ENCODE assay signal across 8 cellular contexts in the genomic region with DNA sequence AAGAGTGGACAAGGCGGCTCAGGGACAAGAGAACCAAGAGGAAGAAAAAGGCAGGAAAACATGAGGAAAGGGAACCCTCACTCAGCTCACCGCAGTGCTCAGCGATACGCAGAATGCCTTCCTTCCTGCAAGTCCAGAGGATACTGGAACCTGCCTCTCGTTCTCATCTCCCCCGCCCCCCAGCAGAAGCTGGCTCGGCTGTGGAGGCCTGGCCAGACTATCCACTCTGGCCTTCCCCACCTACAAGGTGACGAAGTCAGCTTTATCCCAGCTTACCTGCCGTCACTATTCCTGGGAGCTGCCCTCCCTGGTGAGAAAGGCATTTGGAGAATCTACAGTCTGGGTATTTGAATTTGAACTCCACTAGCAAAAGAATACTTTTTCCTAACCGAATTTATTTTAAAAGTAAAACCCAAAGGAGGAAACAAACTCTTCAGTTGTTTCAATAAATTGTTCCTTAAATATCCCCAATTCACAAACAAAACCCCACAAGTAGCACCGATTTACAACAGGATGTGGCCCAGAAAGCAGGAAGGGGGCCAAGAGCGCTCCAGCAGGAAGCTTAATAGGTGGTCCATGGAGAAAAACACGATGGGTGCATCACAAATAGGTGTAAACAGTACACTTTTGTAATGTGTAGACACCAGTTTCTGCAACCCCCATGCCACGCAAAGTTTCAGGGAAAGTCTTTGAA. TPM values are rescaled to one million over a fixed set of nuclear protein-coding genes. Genes with fewer than 3 reads are reported as not detected.
DNase-seq lines count a peak whose midpoint lies in the region; TF ChIP-seq lines count a peak whose summit lies in the region.

No MANE protein-coding gene starts in this region.

- H3K9me3 Mint-ChIP-seq in chondrocyte (ENCODE audit: low read depth) = no peaks in the 10 kb centered on the region

- peak overlapping the region; percentile 93 for H3K27ac Mint-ChIP-seq in chondrocyte (ENCODE audit: unreplicated experiment)

- H3K4me3 ChIP-seq in HUES48 (ENCODE audit: low read depth, low read length) (peak overlapping the region; percentile 93), mesenchymal stem cell (ENCODE audit: insufficient read depth in 1 of 2, low read depth in 1 of 2, low read length in 2 of 2) (peak overlapping the region in 1 of 2 experiments; percentile 83)

- H3K36me3 Mint-ChIP-seq in chondrocyte (ENCODE audit: low read depth) = no peaks in the 10 kb centered on the region

- peak overlapping the region in 1 of 2 experiments; percentile 95 for H3K4ac ChIP-seq in mesenchymal stem cell (ENCODE audit: low read depth in 1 of 2, low read length in 2 of 2)

- H2AK5ac ChIP-seq in mesenchymal stem cell (ENCODE audit: low read length, severe bottlenecking) = peak overlapping the region; percentile 80

- no peak overlapping the region for H3K14ac ChIP-seq in mesenchymal stem cell (ENCODE audit: low read length in 2 of 2)

- H2AFZ ChIP-seq in mesenchymal stem cell (ENCODE audit: low read depth, low read length) = no peak overlapping the region

- peak overlapping the region; percentile 77 for H4K8ac ChIP-seq in mesenchymal stem cell (ENCODE audit: low read length)

- H3K4me1 ChIP-seq in HUES48 (ENCODE audit: control insufficient read depth, insufficient read depth, low read length) = peaks cover 50% of the 10 kb centered on the region
- peaks cover 24% of the 10 kb centered on the region for H3K4me1 ChIP-seq in mesenchymal stem cell (ENCODE audit: control insufficient read depth, insufficient read depth, low read depth, low read length)

- TF ChIP-seq CTCF in 22Rv1 (IDR thresholded peaks at IDR 0.05) (no peak), chondrocyte (IDR thresholded peaks at IDR 0.05) (no peak)

- H3K9me3 ChIP-seq in HUES48 (ENCODE audit: control insufficient read depth, insufficient read depth, low read length) (no peaks in the 10 kb centered on the region), mesenchymal stem cell (ENCODE audit: control insufficient read depth, low read length) (no peaks in the 10 kb centered on the region)

- WGBS in mesenchymal stem cell = 28% methylated on average over 11 of the region's 14 CpGs

- H3K79me1 ChIP-seq in mesenchymal stem cell (replicated peaks; ENCODE audit: low read length, poor library complexity, severe bottlenecking) = no peaks in the 10 kb centered on the region

- H3K27me3 Mint-ChIP-seq in chondrocyte (ENCODE audit: low read depth) = no peaks in the 10 kb centered on the region

- H3K18ac ChIP-seq in mesenchymal stem cell (ENCODE audit: low read depth in 1 of 2, low read length in 2 of 2) = peak overlapping the region; percentile 53 to 55

- no peak for DNase-seq in chondrocyte (ENCODE audit: low spot score)
- peak; percentile 36 for DNase-seq in mesenchymal stem cell
- no peak for DNase-seq in C1 segment of cervical spinal cord (lab: John Stamatoyannopoulos, UW)
- no peak for DNase-seq in COR-L47 (lab: John Stamatoyannopoulos, UW)
- DNase-seq in activated CD4-positive, CD25-positive, alpha-beta regulatory T cell (lab: John Stamatoyannopoulos, UW) = no peak
- no peak for DNase-seq in NCI-H1105 treated with DMSO at 0.1 percent for 48 hours (lab: John Stamatoyannopoulos, UW)

- H3K23ac ChIP-seq in mesenchymal stem cell (ENCODE audit: low read length in 2 of 2) = no peak overlapping the region

- H3K36me3 ChIP-seq in HUES48 (ENCODE audit: control insufficient read depth, insufficient read depth, low read length) (peaks cover 11% of the 10 kb centered on the region), mesenchymal stem cell (ENCODE audit: control insufficient read depth in 1 of 2, insufficient read depth in 2 of 2, low read depth in 1 of 2, low read length in 2 of 2) (peaks cover 2 to 4% of the 10 kb centered on the region in 2 experiments)

- H3K9ac ChIP-seq in HUES48 (ENCODE audit: low read depth, low read length) (peak overlapping the region; percentile 74), mesenchymal stem cell (ENCODE audit: low read length) (peak overlapping the region; percentile 89)

- H3K27ac ChIP-seq in 22Rv1 (peak overlapping the region; percentile 3; the same call in 1 of the 2 replicates), HUES48 (ENCODE audit: low read depth, low read length) (peak overlapping the region; percentile 97), mesenchymal stem cell (ENCODE audit: low read length, poor library complexity, severe bottlenecking) (peak overlapping the region; percentile 93)

- H4K91ac ChIP-seq in mesenchymal stem cell (ENCODE audit: low read length) = peak overlapping the region; percentile 73

- H3K27me3 ChIP-seq in HUES48 (ENCODE audit: control insufficient read depth, insufficient read depth, low read length) = no peaks in the 10 kb centered on the region
- H3K27me3 ChIP-seq in mesenchymal stem cell (ENCODE audit: control insufficient read depth in 1 of 2, insufficient read depth in 1 of 2, low read length in 2 of 2) = no peaks in the 10 kb centered on the region

- peak overlapping the region; percentile 90 for H3K4me2 ChIP-seq in mesenchymal stem cell (ENCODE audit: low read length, poor library complexity, severe bottlenecking)

- H2BK120ac ChIP-seq in mesenchymal stem cell (ENCODE audit: low read depth, low read length) = no peak overlapping the region

- H2BK5ac ChIP-seq in mesenchymal stem cell (ENCODE audit: low read depth, low read length, poor library complexity, severe bottlenecking) = no peak overlapping the region

- H3K4me3 Mint-ChIP-seq in chondrocyte (ENCODE audit: unreplicated experiment) = peak overlapping the region; percentile 77

- H3K4me1 Mint-ChIP-seq in chondrocyte (ENCODE audit: low read depth) = peaks cover 53% of the 10 kb centered on the region

- peak overlapping the region in 1 of 2 experiments; percentile 21 for H2BK12ac ChIP-seq in mesenchymal stem cell (ENCODE audit: low read length in 2 of 2)

- H2BK15ac ChIP-seq in mesenchymal stem cell (ENCODE audit: low read depth, poor library complexity, severe bottlenecking) = no peak overlapping the region

RNA-seq across cellular contexts. Expression of a gene that starts 2.1 kb away (rescaled TPM):
- total RNA-seq in chondrocyte = 41.6 to 53.8 TPM (median 42.5 TPM) in 3 replicates
- 19.5 TPM for polyA plus RNA-seq in mesenchymal stem cell (2013, experiment 1 of 2)
- 18.9 TPM for polyA plus RNA-seq in mesenchymal stem cell (2013, experiment 2 of 2)

RNA-seq across cellular contexts. Expression of a gene that starts 9.6 kb away (rescaled TPM):
- total RNA-seq in chondrocyte = 26.3 to 30.7 TPM (median 29.7 TPM) in 3 replicates
- 18.0 TPM for polyA plus RNA-seq in mesenchymal stem cell (2013, experiment 1 of 2)
- 18.3 TPM for polyA plus RNA-seq in mesenchymal stem cell (2013, experiment 2 of 2)

RNA-seq across cellular contexts. Expression of a gene that starts 24.1 kb away (rescaled TPM):
- total RNA-seq in chondrocyte = 0.24 to 1.2 TPM (median 0.79 TPM) in 3 replicates
- 14.8 TPM for polyA plus RNA-seq in mesenchymal stem cell (2013, experiment 1 of 2)
- polyA plus RNA-seq in mesenchymal stem cell (2013, experiment 2 of 2) = 13.7 TPM

Comparison
In these comparisons a context has a peak if more than half of its experiments do, and no peak if none do; other contexts are left out.
1. H3K27ac ChIP-seq: peak in every context shown above with its lines; median percentile 97 in HUES48; 93 in mesenchymal stem cell; 3 in 22Rv1.